1 cellular context compared by ENCODE assay signal in genomic region chr1:67863637-67864036, GRCh38.
A peak's percentile ranks its signal among the peaks of the same experiment; 100 is the strongest.
TF ChIP-seq lines count a peak whose summit lies in the region.

No MANE protein-coding gene starts in this region.

TF ChIP-seq in K562, 482 proteins besides CTCF, POLR2A, EP300 and RAD21 (continued from another document):
- TF ChIP-seq E2F4 (CRISPR knock-in tag; IDR thresholded peaks at IDR 0.05; ENCODE audit: low read depth) (no peak), USF2 (CRISPR knock-in tag; IDR thresholded peaks at IDR 0.05) (peak; percentile 46; the same call in 1 of the 2 replicates), ZNF274 (IDR thresholded peaks at IDR 0.05; ENCODE audit: borderline replicate concordance, low read depth, low read length) (no peak), ZNF239 (CRISPR knock-in tag; IDR thresholded peaks at IDR 0.05) (peak; percentile 55), ZNF277 (CRISPR knock-in tag; IDR thresholded peaks at IDR 0.05; ENCODE audit: borderline replicate concordance) (no peak), SOX6 (IDR thresholded peaks at IDR 0.05) (no peak), MYNN (IDR thresholded peaks at IDR 0.05) (no peak), MYNN (CRISPR knock-in tag; IDR thresholded peaks at IDR 0.05) (no peak), MTA1 (IDR thresholded peaks at IDR 0.05; ENCODE audit: borderline replicate concordance) (no peak), USF1 (CRISPR knock-in tag; IDR thresholded peaks at IDR 0.05) (peak; percentile 60), RBM15 (IDR thresholded peaks at IDR 0.05; ENCODE audit: insufficient read depth, low read length) (no peak), FOXJ2 (tag; IDR thresholded peaks at IDR 0.05) (no peak)
